8 cellular contexts compared by ENCODE assay signal in genomic region chr15:41928637-41929620, GRCh38. TPM values are rescaled to one million over a fixed set of nuclear protein-coding genes. Genes with fewer than 3 reads are reported as not detected.
DNase-seq lines count a peak whose midpoint lies in the region; ATAC-seq, FAIRE-seq and TF ChIP-seq lines count a peak whose summit lies in the region.

No MANE protein-coding gene starts in this region.

- no peak overlapping the region for H3K4me3 ChIP-seq in heart right ventricle
- H3K4me3 ChIP-seq in vagina, result no peak overlapping the region

- peak; percentile 76 for ATAC-seq in GM21529 (IDR thresholded peaks at IDR 0.05; ENCODE audit: unreplicated experiment)
- ATAC-seq in heart right ventricle, result peak; percentile 50 to 85 (median 74)
- no peak for ATAC-seq in HG03469 (IDR thresholded peaks at IDR 0.05; ENCODE audit: unreplicated experiment)

- WGBS in heart right ventricle, 2 donors, result 30 to 40% methylated on average over 16 of the region's 16 CpGs

- TF ChIP-seq POLR2A in GM12892 (IDR thresholded peaks at IDR 0.05; ENCODE audit: low read depth, low read length) (peak; percentile 36; the same call in 1 of the 2 replicates), vagina (IDR thresholded peaks at IDR 0.05) (no peak)

- H3K36me3 ChIP-seq in heart right ventricle (peaks cover 0 to 25% (median 0%) of the 10 kb centered on the region in 9 donors), vagina (no peaks in the 10 kb centered on the region)

- DNase-seq in GM12892 (ENCODE audit: insufficient read length) (peak; percentile 48), NCI-H1694 (lab: John Stamatoyannopoulos, UW) (peak; percentile 71), heart right ventricle (peak; percentile 51 to 71), vagina (ENCODE audit: extremely low spot score in 2 of 2) (no peak), COR-L47 (lab: John Stamatoyannopoulos, UW) (no peak), NCI-H510A (lab: John Stamatoyannopoulos, UW) (no peak)

- FAIRE-seq in GM12892 (lab: Jason Lieb, UNC), result no peak

- peak overlapping the region; percentile 47 to 92 (median 74) for H3K27ac ChIP-seq in heart right ventricle
- H3K27ac ChIP-seq in vagina, result peak overlapping the region; percentile 69

- no peaks in the 10 kb centered on the region for H3K9me3 ChIP-seq in heart right ventricle
- no peaks in the 10 kb centered on the region for H3K9me3 ChIP-seq in vagina

- intact Hi-C loops in heart right ventricle (cut with DNase I), result loop anchor here in 4 of 10 donors (5.0 to 10.0 kb wide), 3 partner anchors 38 to 126 kb away; partner anchors contain the start of gene EHD4 (in 2 of the 4)
- intact Hi-C loops in vagina (cut with DNase I), result no loop called here

- TF ChIP-seq CTCF in heart right ventricle (IDR thresholded peaks at IDR 0.05) (no peak), vagina (IDR thresholded peaks at IDR 0.05) (no peak)

- H3K4me1 ChIP-seq in heart right ventricle, result peaks cover 38 to 100% (median 97%) of the 10 kb centered on the region in 9 donors
- peaks cover 62% of the 10 kb centered on the region for H3K4me1 ChIP-seq in vagina

- no peaks in the 10 kb centered on the region for H3K27me3 ChIP-seq in heart right ventricle
- no peaks in the 10 kb centered on the region for H3K27me3 ChIP-seq in vagina

RNA-seq across cellular contexts. Expression of gene SPTBN5, which starts 35.1 kb away (rescaled TPM):
- 0.04 TPM for polyA plus RNA-seq in GM12892 (2012; ENCODE audit: missing spikeins)
- total RNA-seq in heart right ventricle (1 to 10 TPM; 1.6 to 5.9 (median 2.4) TPM), vagina (0.49 TPM)
- polyA plus RNA-seq in heart right ventricle, result 1 to 10 TPM in 1 of 2 donors, under 1 TPM in 1; 0.94 to 8.7 TPM

RNA-seq across cellular contexts. Expression of gene EHD4, which starts 43.4 kb away (rescaled TPM):
- 19.9 TPM for polyA plus RNA-seq in GM12892 (2012; ENCODE audit: missing spikeins)
- total RNA-seq in heart right ventricle (10 to 100 TPM; 29.8 to 62.7 (median 46.6) TPM), vagina (24.6 TPM)
- polyA plus RNA-seq in heart right ventricle, result 10 to 100 TPM; 23.4 to 24.2 TPM

Comparison
In these comparisons a context has a peak if more than half of its experiments do, and no peak if none do; other contexts are left out.
1. DNase-seq: peak in GM12892 (single experiment), NCI-H1694 (single experiment) and heart right ventricle (2 of 2); none in vagina (0 of 2), COR-L47 (single experiment) and NCI-H510A (single experiment).